In the genomic region with DNA sequence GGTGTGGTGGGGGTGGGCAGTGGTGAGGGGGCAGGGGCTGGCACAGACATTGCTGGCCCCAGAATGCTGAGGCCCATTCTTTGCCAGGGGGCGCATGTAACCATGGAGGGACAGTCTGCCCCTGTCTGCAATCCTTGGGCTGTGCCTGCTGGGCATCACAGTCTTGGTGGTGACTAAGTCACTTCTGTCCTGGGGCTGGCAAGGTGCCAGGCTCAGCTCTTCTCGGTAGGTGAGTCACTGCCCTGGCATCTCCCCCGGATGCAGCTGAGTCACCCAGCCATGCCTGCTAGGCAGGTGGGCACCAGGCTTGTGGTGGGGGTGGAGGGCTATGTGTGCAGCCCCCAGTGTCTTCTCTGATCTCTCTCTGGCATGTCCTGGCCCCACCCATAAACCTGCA, we compare ENCODE assay signal across 1 cellular context.
A peak's percentile ranks its signal among the peaks of the same experiment; 100 is the strongest.
TF ChIP-seq lines count a peak whose summit lies in the region.

No MANE protein-coding gene starts in this region.

TF ChIP-seq in A549, 52 proteins besides CTCF, POLR2A, EP300 and RAD21 (continued from another document):
- TF ChIP-seq, protein P1, sequence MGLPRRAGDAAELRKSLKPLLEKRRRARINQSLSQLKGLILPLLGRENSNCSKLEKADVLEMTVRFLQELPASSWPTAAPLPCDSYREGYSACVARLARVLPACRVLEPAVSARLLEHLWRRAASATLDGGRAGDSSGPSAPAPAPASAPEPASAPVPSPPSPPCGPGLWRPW (IDR thresholded peaks at IDR 0.05), result no peak
- TF ChIP-seq POLR2AphosphoS2 (conservative IDR thresholded peaks at IDR 0.05; ENCODE audit: low read length) (no peak), JUNB (IDR thresholded peaks at IDR 0.05) (peak; percentile 98), ZSCAN20 (CRISPR knock-in tag; IDR thresholded peaks at IDR 0.05) (no peak), ZNF302 (CRISPR knock-in tag; IDR thresholded peaks at IDR 0.05) (no peak), PHF8 (IDR thresholded peaks at IDR 0.05; ENCODE audit: borderline replicate concordance, low read depth) (no peak), RFX5 (IDR thresholded peaks at IDR 0.05) (no peak), CHD4 (IDR thresholded peaks at IDR 0.05; ENCODE audit: borderline replicate concordance) (no peak), RARB (CRISPR knock-in tag; IDR thresholded peaks at IDR 0.05) (no peak), ZC3H11A (IDR thresholded peaks at IDR 0.05) (no peak), NR3C1 (IDR thresholded peaks at IDR 0.05) (no peak), JUN (IDR thresholded peaks at IDR 0.05) (peak; percentile 89 to 98), EHF (CRISPR knock-in tag; IDR thresholded peaks at IDR 0.05) (no peak), SMC3 (IDR thresholded peaks at IDR 0.05) (peak; percentile 55), ESRRA (IDR thresholded peaks at IDR 0.05; ENCODE audit: borderline replicate concordance, low read length) (no peak), FOSB (CRISPR knock-in tag; IDR thresholded peaks at IDR 0.05) (no peak), MAFK (IDR thresholded peaks at IDR 0.05; ENCODE audit: partially characterized antibody) (peak; percentile 86), NPAS2 (CRISPR knock-in tag; IDR thresholded peaks at IDR 0.05; ENCODE audit: borderline replicate concordance) (no peak), GATA3 (IDR thresholded peaks at IDR 0.05; ENCODE audit: borderline replicate concordance) (peak; percentile 92), FOSL2 (IDR thresholded peaks at IDR 0.05) (peak; percentile 99), FOSL2 (CRISPR knock-in tag; IDR thresholded peaks at IDR 0.05) (peak; percentile 100), MAX (IDR thresholded peaks at IDR 0.05) (peak; percentile 94), KDM1A (IDR thresholded peaks at IDR 0.05; ENCODE audit: low read depth) (no peak), ATOH8 (CRISPR knock-in tag; IDR thresholded peaks at IDR 0.05; ENCODE audit: low read depth) (no peak), ZFP36 (IDR thresholded peaks at IDR 0.05; ENCODE audit: borderline replicate concordance, partially characterized antibody) (no peak), CBX8 (IDR thresholded peaks at IDR 0.05) (no peak), TFCP2L1 (CRISPR knock-in tag; IDR thresholded peaks at IDR 0.05) (no peak), HOXB13 (CRISPR knock-in tag; IDR thresholded peaks at IDR 0.05; ENCODE audit: low read depth) (no peak)
- TF ChIP-seq, protein P2, sequence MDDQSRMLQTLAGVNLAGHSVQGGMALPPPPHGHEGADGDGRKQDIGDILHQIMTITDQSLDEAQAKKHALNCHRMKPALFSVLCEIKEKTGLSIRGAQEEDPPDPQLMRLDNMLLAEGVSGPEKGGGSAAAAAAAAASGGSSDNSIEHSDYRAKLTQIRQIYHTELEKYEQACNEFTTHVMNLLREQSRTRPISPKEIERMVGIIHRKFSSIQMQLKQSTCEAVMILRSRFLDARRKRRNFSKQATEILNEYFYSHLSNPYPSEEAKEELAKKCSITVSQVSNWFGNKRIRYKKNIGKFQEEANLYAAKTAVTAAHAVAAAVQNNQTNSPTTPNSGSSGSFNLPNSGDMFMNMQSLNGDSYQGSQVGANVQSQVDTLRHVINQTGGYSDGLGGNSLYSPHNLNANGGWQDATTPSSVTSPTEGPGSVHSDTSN (IDR thresholded peaks at IDR 0.05), result peak; percentile 80
- TF ChIP-seq, protein P3, sequence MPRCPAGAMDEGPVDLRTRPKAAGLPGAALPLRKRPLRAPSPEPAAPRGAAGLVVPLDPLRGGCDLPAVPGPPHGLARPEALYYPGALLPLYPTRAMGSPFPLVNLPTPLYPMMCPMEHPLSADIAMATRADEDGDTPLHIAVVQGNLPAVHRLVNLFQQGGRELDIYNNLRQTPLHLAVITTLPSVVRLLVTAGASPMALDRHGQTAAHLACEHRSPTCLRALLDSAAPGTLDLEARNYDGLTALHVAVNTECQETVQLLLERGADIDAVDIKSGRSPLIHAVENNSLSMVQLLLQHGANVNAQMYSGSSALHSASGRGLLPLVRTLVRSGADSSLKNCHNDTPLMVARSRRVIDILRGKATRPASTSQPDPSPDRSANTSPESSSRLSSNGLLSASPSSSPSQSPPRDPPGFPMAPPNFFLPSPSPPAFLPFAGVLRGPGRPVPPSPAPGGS (IDR thresholded peaks at IDR 0.05), result 0 out of 3 replicates have a peak, but pooled peaks have one; percentile 36
- TF ChIP-seq, protein P4, sequence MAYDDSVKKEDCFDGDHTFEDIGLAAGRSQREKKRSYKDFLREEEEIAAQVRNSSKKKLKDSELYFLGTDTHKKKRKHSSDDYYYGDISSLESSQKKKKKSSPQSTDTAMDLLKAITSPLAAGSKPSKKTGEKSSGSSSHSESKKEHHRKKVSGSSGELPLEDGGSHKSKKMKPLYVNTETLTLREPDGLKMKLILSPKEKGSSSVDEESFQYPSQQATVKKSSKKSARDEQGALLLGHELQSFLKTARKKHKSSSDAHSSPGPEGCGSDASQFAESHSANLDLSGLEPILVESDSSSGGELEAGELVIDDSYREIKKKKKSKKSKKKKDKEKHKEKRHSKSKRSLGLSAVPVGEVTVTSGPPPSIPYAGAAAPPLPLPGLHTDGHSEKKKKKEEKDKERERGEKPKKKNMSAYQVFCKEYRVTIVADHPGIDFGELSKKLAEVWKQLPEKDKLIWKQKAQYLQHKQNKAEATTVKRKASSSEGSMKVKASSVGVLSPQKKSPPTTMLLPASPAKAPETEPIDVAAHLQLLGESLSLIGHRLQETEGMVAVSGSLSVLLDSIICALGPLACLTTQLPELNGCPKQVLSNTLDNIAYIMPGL (CRISPR knock-in tag; IDR thresholded peaks at IDR 0.05; ENCODE audit: borderline replicate concordance), result no peak
